In the genomic region with DNA sequence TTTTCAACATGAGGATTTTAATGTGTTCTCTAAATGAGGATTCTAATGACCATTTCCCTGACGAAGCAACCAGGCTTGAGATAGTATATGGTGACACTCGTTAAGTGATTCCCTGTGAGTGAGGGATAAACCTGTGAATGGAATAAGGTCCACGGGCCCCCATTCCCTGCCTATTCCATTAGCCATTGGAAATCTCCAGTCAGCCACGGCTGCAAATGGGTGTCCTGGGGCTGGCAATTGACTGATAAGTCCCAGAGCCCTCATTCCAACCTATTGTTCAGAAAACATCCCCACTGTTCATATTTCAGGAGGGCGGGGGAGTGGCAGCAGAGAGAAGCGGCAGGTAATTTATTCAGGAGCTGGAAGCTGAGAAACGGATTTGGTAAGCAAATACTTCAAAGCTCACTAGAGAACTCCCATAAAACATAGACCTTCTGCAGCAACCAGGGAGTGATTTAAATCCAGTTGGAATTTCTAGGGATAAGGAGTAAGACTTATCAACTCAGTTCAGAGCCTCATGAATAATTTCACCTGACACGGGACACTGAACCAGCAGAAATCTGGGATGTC, we compare ENCODE assay signal across 13 cellular contexts. TPM values are rescaled to one million over a fixed set of nuclear protein-coding genes. Genes with fewer than 3 reads are reported as not detected.
DNase-seq lines count a peak whose midpoint lies in the region; ATAC-seq and TF ChIP-seq lines count a peak whose summit lies in the region.
"Had no signal": no experiment of that assay in that cellular context is flagged by ENCODE, and none has a peak within 500 bp of the region (broad histone marks: within the 10 kb centered on the region; RNA-seq: fewer than 3 reads in every experiment).

No MANE protein-coding gene starts in this region.

- no peaks in the 10 kb centered on the region for H3K36me3 ChIP-seq in KMS-11 (ENCODE audit: insufficient read depth)

- intact Hi-C loops in natural killer cell (cut with micrococcal nuclease) = no loop called here

- H3K27ac ChIP-seq in KMS-11 = no peak overlapping the region
- H3K27ac ChIP-seq: coronary artery had no signal

- TF ChIP-seq CTCF in KMS-11 (conservative IDR thresholded peaks at IDR 0.05; ENCODE audit: low read depth, low read length) = no peak
- TF ChIP-seq CTCF in natural killer cell (IDR thresholded peaks at IDR 0.05) = no peak

- no peak overlapping the region for H3K9ac ChIP-seq in KMS-11

- peaks cover 30% of the 10 kb centered on the region for H3K4me1 ChIP-seq in KMS-11 (ENCODE audit: low read depth, poor library complexity, severe bottlenecking)

- peak overlapping the region; percentile 55; the same call in 1 of the 2 replicates for H3K4me2 ChIP-seq in KMS-11

- peaks cover 0 to under 1% of the 10 kb centered on the region in 2 donors for H3K9me3 Mint-ChIP-seq in natural killer cell

- no peak overlapping the region for H2AFZ ChIP-seq in KMS-11 (ENCODE audit: low read depth)

- H3K4me1 Mint-ChIP-seq in T-helper 17 cell = peaks cover 5% of the 10 kb centered on the region
- H3K4me1 Mint-ChIP-seq in natural killer cell = peaks cover 0 to 6% of the 10 kb centered on the region in 2 donors

- DNase-seq in DMS153 treated with DMSO at 0.1 percent for 48 hours (lab: John Stamatoyannopoulos, UW; ENCODE audit: unreplicated experiment) (peak; percentile 49), T-helper 17 cell (no peak), natural killer cell (no peak), AG08395 (ENCODE audit: low spot score) (no peak), Kasumi-1 (lab: John Stamatoyannopoulos, UW) (no peak), NK-92 (lab: John Stamatoyannopoulos, UW; ENCODE audit: unreplicated experiment) (no peak)
- DNase-seq: activated CD4-positive, alpha-beta T cell treated with anti-CD3 and anti-CD28 coated beads, Interleukin-2, amount 50 U/mL, for 1 hour; NCI-H226; right cardiac atrium had no signal

- no peaks in the 10 kb centered on the region for H3K27me3 ChIP-seq in KMS-11 (ENCODE audit: insufficient read depth, low read depth)

- H3K4me3 ChIP-seq in KMS-11 (IDR thresholded peaks at IDR 0.05; ENCODE audit: insufficient read depth, low read depth, low read length) = no peak overlapping the region

- H3K4me3 Mint-ChIP-seq in T-helper 17 cell (peak overlapping the region; percentile 7), natural killer cell (peak overlapping the region; percentile 50)

- no peaks in the 10 kb centered on the region for H3K9me3 ChIP-seq in T-helper 17 cell (ENCODE audit: control insufficient read depth, low read length, poor library complexity, severe bottlenecking)

- ATAC-seq in T-helper 17 cell = no peak
- no peak for ATAC-seq in natural killer cell

- H3K27ac Mint-ChIP-seq in T-helper 17 cell (no peak overlapping the region), natural killer cell (no peak overlapping the region)

- no peaks in the 10 kb centered on the region for H4K20me1 ChIP-seq in KMS-11 (ENCODE audit: insufficient read depth)

- no peaks in the 10 kb centered on the region for H3K79me2 ChIP-seq in KMS-11 (ENCODE audit: insufficient read depth, low read depth)

- peaks cover 73% of the 10 kb centered on the region for H3K27me3 Mint-ChIP-seq in T-helper 17 cell
- peaks cover 68 to 76% of the 10 kb centered on the region in 2 donors for H3K27me3 Mint-ChIP-seq in natural killer cell (ENCODE audit: low read depth in 2 of 2)

- H3K36me3 Mint-ChIP-seq in T-helper 17 cell (ENCODE audit: low read depth) (no peaks in the 10 kb centered on the region), natural killer cell (no peaks in the 10 kb centered on the region)

RNA-seq across cellular contexts. Expression of a gene that starts 42.0 kb away (rescaled TPM):
- total RNA-seq in T-helper 17 cell (not detected), natural killer cell (not detected)
- total RNA-seq: frontal cortex, right cardiac atrium, urinary bladder had no signal
